ENCODE assay signal across 8 cellular contexts in genomic region chr16:75647492-75648264, GRCh38. TPM values are rescaled to one million over a fixed set of nuclear protein-coding genes. Genes with fewer than 3 reads are reported as not detected.
A peak's percentile ranks its signal among the peaks of the same experiment; 100 is the strongest.
DNase-seq lines count a peak whose midpoint lies in the region; TF ChIP-seq lines count a peak whose summit lies in the region.

Gene KARS1, minus strand, starts transcription at chr16:75647665. Its CDS starts 26 bp downstream, at chr16:75647639.
Gene TERF2IP, plus strand, starts transcription at chr16:75647773. Its CDS starts 110 bp downstream, at chr16:75647883.

- TF ChIP-seq CTCF in HFFc6 (IDR thresholded peaks at IDR 0.05), result no peak
- no peak for TF ChIP-seq CTCF in NB4 (IDR thresholded peaks at IDR 0.05; ENCODE audit: low read depth, low read length)
- no peak for TF ChIP-seq CTCF in SK-N-SH (IDR thresholded peaks at IDR 0.05)

- no peaks in the 10 kb centered on the region for H3K9me3 ChIP-seq in SK-N-SH

- POLR2A ChIA-PET in SK-N-SH (lab: Yijun Ruan, JAX), result interaction anchor here (0.6 to 1.9 kb wide), 3 partner anchors 17 to 174 kb away, joined by 3 to 7 read pairs (median 5); partner anchors contain the start of gene ADAT1

- H3K4me3 ChIP-seq in NB4 (ENCODE audit: low read depth, low read length) (peak within 1 kb of the TSS; percentile 97), SK-N-SH (ENCODE audit: low read depth in 2 of 2, low read length in 1 of 2) (peak within 1 kb of the TSS; percentile 88 to 90)

- H3K4me3 Mint-ChIP-seq in HFFc6, result peak within 1 kb of the TSS; percentile 90
- peak within 1 kb of the TSS; percentile 99 for H3K4me3 Mint-ChIP-seq in activated naive CD4-positive, alpha-beta T cell treated with anti-CD3 and anti-CD28 coated beads, Interleukin-2, amount 50 U/mL, for 24 hours

- no peak for TF ChIP-seq EP300 in SK-N-SH (IDR thresholded peaks at IDR 0.05; ENCODE audit: borderline replicate concordance in 1 of 2, low read depth in 1 of 2, low read length in 1 of 2)

- WGBS in SK-N-SH (ENCODE audit: low lambda C conversion rate), result 0% methylated on average over 16 of the region's 76 CpGs

- peaks cover 25 to 26% of the 10 kb centered on the region in 2 experiments for H3K36me3 ChIP-seq in SK-N-SH (replicated peaks in 1 of 2; ENCODE audit: control insufficient read depth in 1 of 2, insufficient read depth in 2 of 2, low read length in 1 of 2)

- H3K9me3 Mint-ChIP-seq in HFFc6, result no peaks in the 10 kb centered on the region
- no peaks in the 10 kb centered on the region for H3K9me3 Mint-ChIP-seq in activated naive CD4-positive, alpha-beta T cell treated with anti-CD3 and anti-CD28 coated beads, Interleukin-2, amount 50 U/mL, for 24 hours

- H3K9ac ChIP-seq in SK-N-SH, result peak within 1 kb of the TSS; percentile 97

- no peaks in the 10 kb centered on the region; the same call in 1 of the 2 replicates for H3K27me3 Mint-ChIP-seq in HFFc6 (ENCODE audit: insufficient read depth)
- no peaks in the 10 kb centered on the region for H3K27me3 Mint-ChIP-seq in activated naive CD4-positive, alpha-beta T cell treated with anti-CD3 and anti-CD28 coated beads, Interleukin-2, amount 50 U/mL, for 24 hours

- DNase-seq in GM04503 (ENCODE audit: low read depth) (peak; percentile 67), HFFc6 (peak; percentile 91), NB4 (ENCODE audit: low read depth) (peak; percentile 96), SK-N-SH (peak; percentile 98), globus pallidus (ENCODE audit: low spot score) (peak; percentile 95), occipital lobe (lab: John Stamatoyannopoulos, UW) (peak; percentile 93)

- H3K79me2 ChIP-seq in SK-N-SH (ENCODE audit: insufficient read depth), result peaks cover 97% of the 10 kb centered on the region

- H3K27me3 ChIP-seq in SK-N-SH (ENCODE audit: insufficient read depth), result no peaks in the 10 kb centered on the region

- peak within 1 kb of the TSS; percentile 93 for H3K27ac Mint-ChIP-seq in HFFc6
- H3K27ac Mint-ChIP-seq in activated naive CD4-positive, alpha-beta T cell treated with anti-CD3 and anti-CD28 coated beads, Interleukin-2, amount 50 U/mL, for 24 hours, result peak within 1 kb of the TSS; percentile 100

- H3F3A ChIP-seq in SK-N-SH (replicated peaks; ENCODE audit: insufficient read depth), result peaks cover 1% of the 10 kb centered on the region

- peak within 1 kb of the TSS; percentile 72 to 92 for H3K27ac ChIP-seq in SK-N-SH (ENCODE audit: low read depth in 2 of 2, low read length in 1 of 2)
- H3K27ac ChIP-seq in temporal lobe (ENCODE audit: low read depth, low read length), result peak within 1 kb of the TSS; percentile 99

- H3K36me3 Mint-ChIP-seq in HFFc6 (ENCODE audit: low read depth), result peaks cover 42% of the 10 kb centered on the region
- H3K36me3 Mint-ChIP-seq in activated naive CD4-positive, alpha-beta T cell treated with anti-CD3 and anti-CD28 coated beads, Interleukin-2, amount 50 U/mL, for 24 hours, result peaks cover 21% of the 10 kb centered on the region

- no peaks in the 10 kb centered on the region for H3K9me2 ChIP-seq in SK-N-SH

- peak within 1 kb of the TSS; percentile 93 for H3K4me2 ChIP-seq in SK-N-SH

- H3K4me1 Mint-ChIP-seq in HFFc6 (ENCODE audit: low read depth), result peaks cover 51% of the 10 kb centered on the region
- H3K4me1 Mint-ChIP-seq in activated naive CD4-positive, alpha-beta T cell treated with anti-CD3 and anti-CD28 coated beads, Interleukin-2, amount 50 U/mL, for 24 hours, result peaks cover 63% of the 10 kb centered on the region

- peaks cover 38% of the 10 kb centered on the region for H4K20me1 ChIP-seq in SK-N-SH (ENCODE audit: insufficient read depth)

- H3K4me1 ChIP-seq in SK-N-SH (ENCODE audit: control insufficient read depth in 1 of 2, insufficient read depth in 2 of 2, low read depth in 1 of 2, low read length in 1 of 2), result peaks cover 6 to 18% of the 10 kb centered on the region in 2 experiments; a peak in 3 of 4 replicates

- peak; percentile 97 for TF ChIP-seq POLR2A in NB4 (IDR thresholded peaks at IDR 0.05; ENCODE audit: extremely low read depth, insufficient read length)

- no peak for TF ChIP-seq RAD21 in SK-N-SH (IDR thresholded peaks at IDR 0.05; ENCODE audit: low read length)

- CTCF ChIA-PET in SK-N-SH (lab: Yijun Ruan, JAX), result interaction anchor here (1.2 to 1.4 kb wide), 2 partner anchors 116 to 409 kb away, joined by 3 read pairs; no protein-coding TSS in a partner anchor

- H2AFZ ChIP-seq in SK-N-SH (ENCODE audit: low read depth), result peak within 1 kb of the TSS; percentile 91

TF ChIP-seq in SK-N-SH, 30 proteins besides CTCF, POLR2A, EP300 and RAD21:
- no peak for TF ChIP-seq NFIC (IDR thresholded peaks at IDR 0.05; ENCODE audit: borderline replicate concordance)
- peak; percentile 63; the same call in 1 of the 2 replicates for TF ChIP-seq SIN3A (IDR thresholded peaks at IDR 0.05; ENCODE audit: borderline replicate concordance, low read depth, low read length)
- TF ChIP-seq MXI1 (IDR thresholded peaks at IDR 0.05; ENCODE audit: low read depth, low read length), result peak; percentile 96
- TF ChIP-seq NRF1 (IDR thresholded peaks at IDR 0.05; ENCODE audit: low read depth, low read length), result peak; percentile 96
- TF ChIP-seq, protein P1, sequence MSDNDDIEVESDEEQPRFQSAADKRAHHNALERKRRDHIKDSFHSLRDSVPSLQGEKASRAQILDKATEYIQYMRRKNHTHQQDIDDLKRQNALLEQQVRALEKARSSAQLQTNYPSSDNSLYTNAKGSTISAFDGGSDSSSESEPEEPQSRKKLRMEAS (IDR thresholded peaks at IDR 0.05; ENCODE audit: low read depth), result peak; percentile 65; the same call in 1 of the 2 replicates
- TF ChIP-seq GABPA (IDR thresholded peaks at IDR 0.05; ENCODE audit: low read depth), result peak; percentile 95
- TF ChIP-seq POLR2AphosphoS5 (IDR thresholded peaks at IDR 0.05; ENCODE audit: low read depth, low read length), result peak; percentile 90; the same call in 1 of the 2 replicates
- TF ChIP-seq EZH2phosphoT487 (IDR thresholded peaks at IDR 0.05; ENCODE audit: borderline replicate concordance, low read depth), result no peak
- no peak for TF ChIP-seq RFX5 (IDR thresholded peaks at IDR 0.05; ENCODE audit: low read length)
- TF ChIP-seq RCOR1 (IDR thresholded peaks at IDR 0.05; ENCODE audit: low read length), result no peak
- TF ChIP-seq YY1 (IDR thresholded peaks at IDR 0.05; ENCODE audit: low read depth), result peak; percentile 96
- TF ChIP-seq IRF3 (IDR thresholded peaks at IDR 0.05; ENCODE audit: low read depth, low read length), result no peak
- TF ChIP-seq ELF1 (IDR thresholded peaks at IDR 0.05), result no peak
- TF ChIP-seq TAF1 (IDR thresholded peaks at IDR 0.05; ENCODE audit: borderline replicate concordance, low read depth, low read length), result peak; percentile 81
- TF ChIP-seq TCF12 (IDR thresholded peaks at IDR 0.05), result peak; percentile 25; the same call in 1 of the 2 replicates
- TF ChIP-seq, protein P2, sequence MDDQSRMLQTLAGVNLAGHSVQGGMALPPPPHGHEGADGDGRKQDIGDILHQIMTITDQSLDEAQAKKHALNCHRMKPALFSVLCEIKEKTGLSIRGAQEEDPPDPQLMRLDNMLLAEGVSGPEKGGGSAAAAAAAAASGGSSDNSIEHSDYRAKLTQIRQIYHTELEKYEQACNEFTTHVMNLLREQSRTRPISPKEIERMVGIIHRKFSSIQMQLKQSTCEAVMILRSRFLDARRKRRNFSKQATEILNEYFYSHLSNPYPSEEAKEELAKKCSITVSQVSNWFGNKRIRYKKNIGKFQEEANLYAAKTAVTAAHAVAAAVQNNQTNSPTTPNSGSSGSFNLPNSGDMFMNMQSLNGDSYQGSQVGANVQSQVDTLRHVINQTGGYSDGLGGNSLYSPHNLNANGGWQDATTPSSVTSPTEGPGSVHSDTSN (IDR thresholded peaks at IDR 0.05), result peak; percentile 63
- TF ChIP-seq CHD2 (IDR thresholded peaks at IDR 0.05; ENCODE audit: low read length, partially characterized antibody), result peak; percentile 68
- TF ChIP-seq TEAD4 (IDR thresholded peaks at IDR 0.05; ENCODE audit: borderline replicate concordance, insufficient read depth), result no peak
- no peak for TF ChIP-seq MEF2A (IDR thresholded peaks at IDR 0.05; ENCODE audit: borderline replicate concordance, low read depth)

RNA-seq across cellular contexts. Expression of gene KARS1, which starts in this region (rescaled TPM):
- 100 to 1,000 TPM; 135 to 158 (median 152) TPM for total RNA-seq in HFFc6 (2021; fragmentation: NEBNext Ultra II Directional; extraction: Animal tissue kit (Norgen Biotek cat#: 25700))
- polyA plus RNA-seq in SK-N-SH (2012; rRNA removed), result 134 and 148 TPM in 2 replicates
- polyA plus RNA-seq in SK-N-SH (2012; cell fraction: cytosol; rRNA removed), result 150 and 159 TPM in 2 replicates
- 78.1 and 119 TPM in 2 replicates for polyA plus RNA-seq in SK-N-SH (2012; cell fraction: nucleus; rRNA removed)
- total RNA-seq in occipital lobe (79.4 TPM), temporal lobe (67.1 TPM)

RNA-seq across cellular contexts. Expression of gene TERF2IP, which starts in this region (rescaled TPM):
- total RNA-seq in HFFc6 (2021; fragmentation: NEBNext Ultra II Directional; extraction: Animal tissue kit (Norgen Biotek cat#: 25700)), result 10 to 100 TPM; 67.9 to 87.8 (median 70.6) TPM
- 31.6 and 32.0 TPM in 2 replicates for polyA plus RNA-seq in SK-N-SH (2012; rRNA removed)
- polyA plus RNA-seq in SK-N-SH (2012; cell fraction: cytosol; rRNA removed), result 40.2 and 50.7 TPM in 2 replicates
- 27.5 and 28.8 TPM in 2 replicates for polyA plus RNA-seq in SK-N-SH (2012; cell fraction: nucleus; rRNA removed)
- total RNA-seq in occipital lobe (143 TPM), temporal lobe (118 TPM)

Comparison
In these comparisons a context has a peak if more than half of its experiments do, and no peak if none do; other contexts are left out.
1. Peak in every context shown above with its lines: DNase-seq, H3K4me3 ChIP-seq and H3K27ac ChIP-seq.